9 cellular contexts compared by ENCODE assay signal in the genomic region with DNA sequence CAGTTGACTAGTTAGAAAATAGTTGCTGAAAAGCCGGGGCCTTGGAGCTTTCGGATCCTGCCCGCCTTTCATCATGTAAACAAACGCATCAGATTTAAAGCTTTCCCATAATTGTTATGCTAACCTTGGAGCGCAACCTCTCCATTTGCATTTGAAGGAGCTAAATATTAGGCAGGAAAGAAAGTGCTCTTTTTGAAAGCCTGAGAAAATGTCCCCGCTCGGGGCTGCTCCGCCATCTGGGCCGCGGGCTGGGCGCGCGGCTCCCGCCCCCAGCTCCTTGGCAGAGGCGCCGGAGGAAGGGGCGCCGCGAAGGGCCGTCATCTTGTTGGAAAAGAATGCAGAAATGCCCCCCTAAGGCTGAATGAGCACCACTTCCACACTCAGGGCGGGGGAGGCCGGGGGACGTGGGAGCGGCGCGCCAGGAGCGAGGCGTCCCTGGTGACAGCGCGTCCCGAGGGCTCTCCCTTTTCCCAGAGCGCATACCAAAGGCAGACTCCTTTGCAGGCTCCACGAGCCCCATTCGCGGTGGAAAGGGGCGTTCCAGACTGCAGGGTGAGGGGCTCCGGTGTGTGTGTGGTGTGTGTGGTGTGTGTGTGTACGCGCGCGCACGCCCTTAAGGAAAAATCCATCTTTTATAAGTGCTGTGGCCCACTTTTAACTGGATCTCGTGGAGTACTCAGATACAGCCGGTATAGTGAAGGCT.
DNase-seq lines count a peak whose midpoint lies in the region; ATAC-seq and TF ChIP-seq lines count a peak whose summit lies in the region.
"Had no signal": no experiment of that assay in that cellular context is flagged by ENCODE, and none has a peak within 500 bp of the region (broad histone marks: within the 10 kb centered on the region; RNA-seq: fewer than 3 reads in every experiment).

No MANE protein-coding gene starts in this region.

- H3K4me1 Mint-ChIP-seq in endothelial cell (ENCODE audit: unreplicated experiment) (peaks cover 5% of the 10 kb centered on the region), mesothelial cell of epicardium (peaks cover 20% of the 10 kb centered on the region)
- no peaks in the 10 kb centered on the region for H3K4me1 Mint-ChIP-seq in activated T-cell treated with anti-CD3 and anti-CD28 coated beads, Interleukin-2, amount 50 U/mL, for 72 hours (ENCODE audit: low read depth)
- H3K4me1 Mint-ChIP-seq: central memory CD8-positive, alpha-beta T cell had no signal

- H3K27me3 ChIP-seq in NT2/D1 (ENCODE audit: insufficient read depth, insufficient read length) (no peaks in the 10 kb centered on the region), tibial artery (no peaks in the 10 kb centered on the region), PC-9 (ENCODE audit: insufficient read depth, low read depth) (no peaks in the 10 kb centered on the region)

- H3K9me3 Mint-ChIP-seq in endothelial cell (ENCODE audit: unreplicated experiment) (no peaks in the 10 kb centered on the region), mesothelial cell of epicardium (no peaks in the 10 kb centered on the region)
- H3K9me3 Mint-ChIP-seq in activated T-cell treated with anti-CD3 and anti-CD28 coated beads, Interleukin-2, amount 50 U/mL, for 72 hours, result peaks cover 1 to 3% of the 10 kb centered on the region in 2 donors

- H3K27ac Mint-ChIP-seq in endothelial cell (ENCODE audit: unreplicated experiment) (no peak overlapping the region), mesothelial cell of epicardium (peak overlapping the region; percentile 80)
- H3K27ac Mint-ChIP-seq in activated T-cell treated with anti-CD3 and anti-CD28 coated beads, Interleukin-2, amount 50 U/mL, for 72 hours, result no peak overlapping the region

- H3K27me3 Mint-ChIP-seq in endothelial cell (ENCODE audit: unreplicated experiment) (no peaks in the 10 kb centered on the region), mesothelial cell of epicardium (ENCODE audit: low read depth) (no peaks in the 10 kb centered on the region)
- H3K27me3 Mint-ChIP-seq in activated T-cell treated with anti-CD3 and anti-CD28 coated beads, Interleukin-2, amount 50 U/mL, for 72 hours (ENCODE audit: low read depth), result peaks cover 9% of the 10 kb centered on the region

- H3K4me3 ChIP-seq in NT2/D1 (ENCODE audit: insufficient read length, low read depth) (peak overlapping the region; percentile 42), tibial artery (peak overlapping the region; percentile 58 to 61), PC-9 (no peak overlapping the region)

- ATAC-seq in activated T-cell treated with anti-CD3 and anti-CD28 coated beads, Interleukin-2, amount 50 U/mL, for 72 hours (replicated peaks in 1 of 2), result no peak

- H3K9me3 ChIP-seq in NT2/D1 (ENCODE audit: insufficient read depth, low read length), result peaks cover 9% of the 10 kb centered on the region; the same call in 1 of the 2 replicates
- no peaks in the 10 kb centered on the region for H3K9me3 ChIP-seq in tibial artery
- no peaks in the 10 kb centered on the region for H3K9me3 ChIP-seq in PC-9 (ENCODE audit: insufficient read depth, low read depth)

- no peaks in the 10 kb centered on the region for H3K79me2 ChIP-seq in PC-9 (ENCODE audit: low read depth)

- BruUV-seq in PC-9 (replicated peaks; lab: Mats Ljungman, UMichigan), result no TSS peak

- H3F3A ChIP-seq in PC-9 (ENCODE audit: insufficient read depth, low read depth), result no peaks in the 10 kb centered on the region

- no peaks in the 10 kb centered on the region for H3K36me3 ChIP-seq in NT2/D1 (ENCODE audit: insufficient read depth, insufficient read length, low read length)
- H3K36me3 ChIP-seq in tibial artery, result no peaks in the 10 kb centered on the region
- H3K36me3 ChIP-seq in PC-9 (ENCODE audit: low read depth), result no peaks in the 10 kb centered on the region

- POLR2A ChIA-PET in GM10248 (lab: Yijun Ruan, JAX) (no interaction called here), PC-9 (lab: Charles Lee; ENCODE audit: unreplicated experiment) (interaction anchor here (0.6 kb wide), 1 partner anchor 70 kb away, joined by 5 read pairs; no protein-coding TSS in a partner anchor)

- H3K4me2 ChIP-seq in PC-9, result no peak overlapping the region

- DNase-seq in NT2/D1 (ENCODE audit: low read depth, low spot score) (peak; percentile 84), endothelial cell (ENCODE audit: low spot score) (peak; percentile 24), mesothelial cell of epicardium (ENCODE audit: low spot score in 2 of 2, unreplicated experiment in 2 of 2) (peak; percentile 51 to 73), tibial artery (peak; percentile 24 to 66), GM10248 (ENCODE audit: extremely low spot score) (no peak), PC-9 (no peak)
- no peak for DNase-seq in activated T-cell treated with anti-CD3 and anti-CD28 coated beads, Interleukin-2, amount 50 U/mL, for 72 hours
- DNase-seq: stimulated activated CD4-positive, alpha-beta T cell treated with anti-CD3 and anti-CD28 coated beads, Interleukin-15, amount 100 ng/mL, for 24 hours had no signal

- TF ChIP-seq CTCF in endothelial cell (IDR thresholded peaks at IDR 0.05; ENCODE audit: unreplicated experiment) (no peak), mesothelial cell of epicardium (IDR thresholded peaks at IDR 0.05; ENCODE audit: unreplicated experiment) (no peak), tibial artery (IDR thresholded peaks at IDR 0.05) (no peak), GM10248 (IDR thresholded peaks at IDR 0.05; ENCODE audit: control extremely low read depth, extremely low read depth, low read depth, missing control alignments) (no peak), PC-9 (conservative IDR thresholded peaks at IDR 0.05) (no peak)

- H3K4me3 Mint-ChIP-seq in endothelial cell (ENCODE audit: unreplicated experiment), result peak overlapping the region; percentile 78
- peak overlapping the region; percentile 69 for H3K4me3 Mint-ChIP-seq in mesothelial cell of epicardium
- H3K4me3 Mint-ChIP-seq in activated T-cell treated with anti-CD3 and anti-CD28 coated beads, Interleukin-2, amount 50 U/mL, for 72 hours, result no peak overlapping the region
- H3K4me3 Mint-ChIP-seq: central memory CD8-positive, alpha-beta T cell had no signal

- H3K36me3 Mint-ChIP-seq in endothelial cell (ENCODE audit: low read depth, unreplicated experiment) (no peaks in the 10 kb centered on the region), mesothelial cell of epicardium (no peaks in the 10 kb centered on the region)
- peaks cover 0 to 2% of the 10 kb centered on the region in 2 donors for H3K36me3 Mint-ChIP-seq in activated T-cell treated with anti-CD3 and anti-CD28 coated beads, Interleukin-2, amount 50 U/mL, for 72 hours (ENCODE audit: insufficient read depth in 2 of 2)

- H4K20me1 ChIP-seq in PC-9 (ENCODE audit: insufficient read depth), result no peaks in the 10 kb centered on the region

- H3K27ac ChIP-seq in tibial artery, result peak overlapping the region; percentile 73 to 78
- no peak overlapping the region for H3K27ac ChIP-seq in PC-9

- intact Hi-C loops in tibial artery (cut with DNase I; ENCODE audit: low total_unique reads) (no loop called here), PC-9 (cut with micrococcal nuclease; ENCODE audit: unreplicated experiment) (no loop called here)

- H3K9me2 ChIP-seq in PC-9 (ENCODE audit: insufficient read depth), result no peaks in the 10 kb centered on the region

- no peaks in the 10 kb centered on the region for H3K4me1 ChIP-seq in NT2/D1 (ENCODE audit: insufficient read depth, insufficient read length)
- peaks cover 0 to 21% (median 4%) of the 10 kb centered on the region in 4 donors for H3K4me1 ChIP-seq in tibial artery
- no peaks in the 10 kb centered on the region for H3K4me1 ChIP-seq in PC-9 (replicated peaks; ENCODE audit: insufficient read depth)

- H2AFZ ChIP-seq in PC-9, result no peak overlapping the region

- CTCF ChIA-PET in GM10248 (lab: Yijun Ruan, JAX) (interaction anchor here (0.9 kb wide), 1 partner anchor 19 kb away, joined by 3 read pairs; no protein-coding TSS in a partner anchor), PC-9 (lab: Charles Lee) (no interaction called here)

- peak overlapping the region; percentile 77 for H3K9ac ChIP-seq in NT2/D1 (ENCODE audit: insufficient read length, low read depth)

Comparison
In these comparisons a context has a peak if more than half of its experiments do, and no peak if none do; other contexts are left out.
1. DNase-seq: peak in NT2/D1 (single experiment), endothelial cell (single experiment), mesothelial cell of epicardium (2 of 2) and tibial artery (2 of 2); none in GM10248 (single experiment), PC-9 (0 of 2) and activated T-cell treated with anti-CD3 and anti-CD28 coated beads, Interleukin-2, amount 50 U/mL, for 72 hours (0 of 2).
2. H3K4me3 Mint-ChIP-seq: peak in endothelial cell (single experiment) and mesothelial cell of epicardium (single experiment); none in activated T-cell treated with anti-CD3 and anti-CD28 coated beads, Interleukin-2, amount 50 U/mL, for 72 hours (0 of 2).